Comparison of ENCODE assay signal across 7 cellular contexts in the genomic region with DNA sequence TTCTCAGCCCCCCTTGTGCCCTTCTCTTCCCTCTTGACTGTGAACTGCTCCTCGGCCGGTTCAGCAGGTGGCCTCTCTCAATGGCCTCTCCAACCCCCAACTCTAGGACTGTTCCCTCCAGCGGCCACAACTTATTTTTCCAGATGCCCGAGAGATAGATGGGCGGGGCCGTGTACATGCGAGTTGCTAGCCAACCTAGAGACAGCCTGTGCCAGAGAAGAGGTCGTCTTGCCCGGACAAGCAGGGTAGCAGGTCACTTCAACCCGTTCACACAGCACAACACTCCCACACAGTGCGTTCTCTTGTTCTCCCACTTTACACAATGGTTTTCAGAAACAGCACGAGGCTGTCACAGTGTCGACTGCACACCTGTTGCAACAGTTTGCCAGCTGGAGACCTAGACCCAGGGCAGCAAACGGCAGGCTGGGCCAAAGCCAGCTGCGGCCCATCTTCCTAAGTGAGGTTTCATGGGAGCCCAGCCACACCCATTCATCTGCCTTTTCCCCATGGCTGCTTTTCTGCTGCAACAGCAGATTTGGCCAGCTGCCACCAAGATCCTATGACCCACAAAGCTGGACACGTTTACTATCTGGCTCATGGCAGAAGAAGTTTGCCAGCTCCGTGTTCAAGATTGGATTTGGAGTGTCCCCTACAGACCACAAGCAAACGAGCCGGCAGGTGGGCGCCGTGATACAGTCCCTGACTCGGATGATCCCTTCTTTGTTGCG. TPM values are rescaled to one million over a fixed set of nuclear protein-coding genes. Genes with fewer than 3 reads are reported as not detected.
DNase-seq lines count a peak whose midpoint lies in the region; ATAC-seq lines count a peak whose summit lies in the region.

No MANE protein-coding gene starts in this region.

- peak; percentile 40 for DNase-seq in LoVo (ENCODE audit: low spot score)
- DNase-seq in SJCRH30, result peak; percentile 80 to 88
- peak; percentile 79 for DNase-seq in left ventricle myocardium superior
- DNase-seq in ureter (ENCODE audit: low spot score), result peak; percentile 81
- no peak for DNase-seq in NCI-H2081 treated with DMSO at 0.1 percent for 48 hours (lab: John Stamatoyannopoulos, UW)
- DNase-seq in stimulated activated CD4-positive, alpha-beta T cell treated with anti-CD3 and anti-CD28 coated beads, Interleukin-4, amount 100 ng/mL, for 1 hour, result no peak

- H3K27ac ChIP-seq in SJCRH30, result no peak overlapping the region

- H3K4me3 ChIP-seq in SJCRH30, result no peak overlapping the region

- H3K9me3 ChIP-seq in SJCRH30 (replicated peaks), result peaks cover 14% of the 10 kb centered on the region; the same call in 1 of the 2 replicates

- no peaks in the 10 kb centered on the region for H3K27me3 ChIP-seq in SJCRH30

- H3K4me1 ChIP-seq in SJCRH30, result peaks cover 9% of the 10 kb centered on the region; the same call in 1 of the 2 replicates

- ATAC-seq in left ventricle myocardium superior, result peak; percentile 75
- no peak for ATAC-seq in HG03108 (IDR thresholded peaks at IDR 0.05; ENCODE audit: unreplicated experiment)

- no peaks in the 10 kb centered on the region for H3K36me3 ChIP-seq in SJCRH30

- intact Hi-C loops in left ventricle myocardium superior (cut with micrococcal nuclease), result loop anchor here (10.0 kb wide), 1 partner anchor 444 kb away; no protein-coding TSS in a partner anchor

RNA-seq across cellular contexts. Expression of gene PRLH, which starts 7.3 kb away (rescaled TPM):
- not detected in 2 replicates for total RNA-seq in SJCRH30 (2014; rRNA removed; shearing (Covaris generic))
- total RNA-seq in left ventricle myocardium superior (not detected), ureter (not detected)

RNA-seq across cellular contexts. Expression of gene RAB17, which starts 31.5 kb away (rescaled TPM):
- total RNA-seq in SJCRH30 (2014; rRNA removed; shearing (Covaris generic)), result 3.4 and 3.6 TPM in 2 replicates
- total RNA-seq in left ventricle myocardium superior, result 3.2 TPM
- total RNA-seq in ureter, result 24.2 TPM

Comparison
In these comparisons a context has a peak if more than half of its experiments do, and no peak if none do; other contexts are left out.
1. DNase-seq: peak in LoVo (single experiment), SJCRH30 (2 of 2), left ventricle myocardium superior (single experiment) and ureter (single experiment); none in NCI-H2081 treated with DMSO at 0.1 percent for 48 hours (single experiment) and stimulated activated CD4-positive, alpha-beta T cell treated with anti-CD3 and anti-CD28 coated beads, Interleukin-4, amount 100 ng/mL, for 1 hour (single experiment).